ENCODE assay signal across 1 cellular context in the genomic region with DNA sequence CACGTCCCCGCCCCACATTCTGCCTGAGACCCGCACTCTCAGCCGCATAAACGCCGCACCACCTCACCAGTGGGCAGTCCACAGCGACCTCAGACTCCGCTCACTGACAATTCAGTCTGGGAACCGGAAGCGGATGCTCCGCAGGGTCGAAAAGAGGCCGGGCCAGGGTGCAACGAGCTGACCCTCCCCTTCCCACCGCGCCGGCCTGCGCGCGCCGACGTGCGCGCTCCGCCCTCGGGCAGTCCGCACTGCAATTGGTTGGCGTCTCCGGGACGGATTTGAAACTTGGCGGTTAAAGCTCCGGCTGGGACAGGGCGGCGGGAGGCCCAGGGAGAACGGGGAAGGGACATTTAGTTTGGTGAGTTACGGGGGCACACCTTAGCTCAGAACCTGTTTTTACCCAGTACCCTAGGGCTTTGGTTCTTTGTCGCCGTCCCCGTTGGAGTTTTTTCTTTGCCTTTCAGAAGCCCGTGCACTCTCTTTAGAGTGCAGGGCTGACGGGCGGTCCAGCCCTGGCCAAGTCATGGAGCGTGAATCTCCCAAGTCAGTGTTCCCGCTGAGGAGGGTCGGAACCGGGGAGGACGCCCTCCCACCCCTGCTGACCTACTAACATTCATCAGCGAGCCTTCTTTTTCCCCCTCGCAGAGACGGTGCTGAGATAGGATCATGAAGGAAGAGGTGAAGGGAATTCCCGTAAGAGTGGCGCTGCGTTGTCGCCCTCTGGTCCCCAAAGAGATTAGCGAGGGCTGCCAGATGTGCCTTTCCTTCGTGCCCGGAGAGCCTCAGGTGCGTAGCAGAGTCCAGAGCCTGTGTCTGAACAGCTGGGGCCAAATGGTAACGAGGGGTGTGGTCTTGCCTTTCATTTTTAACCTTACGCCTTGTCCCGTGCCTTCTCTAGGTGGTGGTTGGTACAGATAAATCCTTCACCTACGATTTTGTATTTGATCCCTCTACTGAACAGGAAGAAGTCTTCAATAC.
A peak's percentile ranks its signal among the peaks of the same experiment; 100 is the strongest.
TF ChIP-seq lines count a peak whose summit lies in the region.

A gene with protein sequence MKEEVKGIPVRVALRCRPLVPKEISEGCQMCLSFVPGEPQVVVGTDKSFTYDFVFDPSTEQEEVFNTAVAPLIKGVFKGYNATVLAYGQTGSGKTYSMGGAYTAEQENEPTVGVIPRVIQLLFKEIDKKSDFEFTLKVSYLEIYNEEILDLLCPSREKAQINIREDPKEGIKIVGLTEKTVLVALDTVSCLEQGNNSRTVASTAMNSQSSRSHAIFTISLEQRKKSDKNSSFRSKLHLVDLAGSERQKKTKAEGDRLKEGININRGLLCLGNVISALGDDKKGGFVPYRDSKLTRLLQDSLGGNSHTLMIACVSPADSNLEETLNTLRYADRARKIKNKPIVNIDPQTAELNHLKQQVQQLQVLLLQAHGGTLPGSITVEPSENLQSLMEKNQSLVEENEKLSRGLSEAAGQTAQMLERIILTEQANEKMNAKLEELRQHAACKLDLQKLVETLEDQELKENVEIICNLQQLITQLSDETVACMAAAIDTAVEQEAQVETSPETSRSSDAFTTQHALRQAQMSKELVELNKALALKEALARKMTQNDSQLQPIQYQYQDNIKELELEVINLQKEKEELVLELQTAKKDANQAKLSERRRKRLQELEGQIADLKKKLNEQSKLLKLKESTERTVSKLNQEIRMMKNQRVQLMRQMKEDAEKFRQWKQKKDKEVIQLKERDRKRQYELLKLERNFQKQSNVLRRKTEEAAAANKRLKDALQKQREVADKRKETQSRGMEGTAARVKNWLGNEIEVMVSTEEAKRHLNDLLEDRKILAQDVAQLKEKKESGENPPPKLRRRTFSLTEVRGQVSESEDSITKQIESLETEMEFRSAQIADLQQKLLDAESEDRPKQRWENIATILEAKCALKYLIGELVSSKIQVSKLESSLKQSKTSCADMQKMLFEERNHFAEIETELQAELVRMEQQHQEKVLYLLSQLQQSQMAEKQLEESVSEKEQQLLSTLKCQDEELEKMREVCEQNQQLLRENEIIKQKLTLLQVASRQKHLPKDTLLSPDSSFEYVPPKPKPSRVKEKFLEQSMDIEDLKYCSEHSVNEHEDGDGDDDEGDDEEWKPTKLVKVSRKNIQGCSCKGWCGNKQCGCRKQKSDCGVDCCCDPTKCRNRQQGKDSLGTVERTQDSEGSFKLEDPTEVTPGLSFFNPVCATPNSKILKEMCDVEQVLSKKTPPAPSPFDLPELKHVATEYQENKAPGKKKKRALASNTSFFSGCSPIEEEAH (plus strand): TSS at position 312 of the 978 bp plus-strand sequence. CDS start 355 bp downstream, at position 667.
A gene with protein sequence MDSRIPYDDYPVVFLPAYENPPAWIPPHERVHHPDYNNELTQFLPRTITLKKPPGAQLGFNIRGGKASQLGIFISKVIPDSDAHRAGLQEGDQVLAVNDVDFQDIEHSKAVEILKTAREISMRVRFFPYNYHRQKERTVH (minus strand): TSS at position 135 of the 978 bp plus-strand sequence. CDS start 586 bp downstream, outside the sequence.

TF ChIP-seq in HepG2, 621 proteins besides CTCF, POLR2A, EP300 and RAD21 (continued from another document and continues in another):
- TF ChIP-seq, protein P1, sequence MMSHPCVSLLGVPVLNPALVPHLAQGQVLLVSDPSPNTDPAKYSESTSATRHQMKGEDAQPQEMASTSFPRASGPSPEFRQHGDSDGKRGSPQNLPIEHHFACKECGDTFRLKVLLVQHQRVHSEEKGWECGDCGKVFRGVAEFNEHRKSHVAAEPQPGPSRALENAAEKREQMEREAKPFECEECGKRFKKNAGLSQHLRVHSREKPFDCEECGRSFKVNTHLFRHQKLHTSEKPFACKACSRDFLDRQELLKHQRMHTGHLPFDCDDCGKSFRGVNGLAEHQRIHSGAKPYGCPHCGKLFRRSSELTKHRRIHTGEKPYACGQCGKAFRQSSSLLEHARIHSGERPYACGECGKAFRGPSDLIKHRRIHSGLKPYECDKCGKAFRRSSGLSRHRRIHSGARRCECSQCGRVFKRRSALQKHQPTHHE (CRISPR knock-in tag; IDR thresholded peaks at IDR 0.05; ENCODE audit: borderline replicate concordance), result no peak
- TF ChIP-seq AHR (CRISPR knock-in tag; IDR thresholded peaks at IDR 0.05) (no peak), MXD4 (CRISPR knock-in tag; IDR thresholded peaks at IDR 0.05) (0 out of 2 replicates have a peak, but pooled peaks have one; percentile 32), RFXANK (CRISPR knock-in tag; IDR thresholded peaks at IDR 0.05) (no peak), SMYD3 (CRISPR knock-in tag; IDR thresholded peaks at IDR 0.05) (no peak), MIXL1 (CRISPR knock-in tag; IDR thresholded peaks at IDR 0.05) (no peak), NFE2L2 (IDR thresholded peaks at IDR 0.05; ENCODE audit: low read length) (no peak), ETV5 (CRISPR knock-in tag; IDR thresholded peaks at IDR 0.05; ENCODE audit: borderline replicate concordance) (0 out of 2 replicates have a peak, but pooled peaks have one; percentile 41), MED13 (CRISPR knock-in tag; IDR thresholded peaks at IDR 0.05) (no peak), RBM22 (optimal IDR thresholded peaks at IDR 0.05; ENCODE audit: low read length) (no peak), ZNF263 (CRISPR knock-in tag; IDR thresholded peaks at IDR 0.05) (no peak), SKI (IDR thresholded peaks at IDR 0.05; ENCODE audit: partially characterized antibody) (no peak), ZNF775 (CRISPR knock-in tag; IDR thresholded peaks at IDR 0.05; ENCODE audit: borderline replicate concordance) (no peak), GTF3A (CRISPR knock-in tag; conservative IDR thresholded peaks at IDR 0.05) (no peak), ZNF776 (CRISPR knock-in tag; IDR thresholded peaks at IDR 0.05) (no peak), MBNL3 (CRISPR knock-in tag; conservative IDR thresholded peaks at IDR 0.05) (no peak), ZNF24 (IDR thresholded peaks at IDR 0.05) (no peak), HDAC1 (CRISPR knock-in tag; IDR thresholded peaks at IDR 0.05) (peak; percentile 88), ZNF569 (CRISPR knock-in tag; IDR thresholded peaks at IDR 0.05; ENCODE audit: borderline replicate concordance) (no peak), HNRNPLL (IDR thresholded peaks at IDR 0.05; ENCODE audit: low read depth, low read length, poor library complexity, severe bottlenecking) (no peak), ZNF430 (CRISPR knock-in tag; IDR thresholded peaks at IDR 0.05) (no peak), NCOA5 (CRISPR knock-in tag; IDR thresholded peaks at IDR 0.05) (no peak), NFYC (CRISPR knock-in tag; IDR thresholded peaks at IDR 0.05) (peak; percentile 82), BRD4 (CRISPR knock-in tag; IDR thresholded peaks at IDR 0.05) (no peak), PRMT3 (CRISPR knock-in tag; IDR thresholded peaks at IDR 0.05; ENCODE audit: borderline replicate concordance, low read depth) (no peak), NRL (CRISPR knock-in tag; IDR thresholded peaks at IDR 0.05; ENCODE audit: borderline replicate concordance) (no peak), ZC3H4 (CRISPR knock-in tag; IDR thresholded peaks at IDR 0.05; ENCODE audit: borderline replicate concordance) (no peak), ZNF138 (CRISPR knock-in tag; IDR thresholded peaks at IDR 0.05; ENCODE audit: low read depth) (no peak), IKZF4 (CRISPR knock-in tag; IDR thresholded peaks at IDR 0.05; ENCODE audit: borderline replicate concordance, low read depth, not compliant biosample characterization) (no peak), SATB2 (CRISPR knock-in tag; IDR thresholded peaks at IDR 0.05) (no peak)
- TF ChIP-seq, protein P2, sequence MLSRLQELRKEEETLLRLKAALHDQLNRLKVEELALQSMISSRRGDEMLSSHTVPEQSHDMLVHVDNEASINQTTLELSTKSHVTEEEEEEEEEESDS (CRISPR knock-in tag; IDR thresholded peaks at IDR 0.05; ENCODE audit: borderline replicate concordance), result no peak
- TF ChIP-seq, protein P3, sequence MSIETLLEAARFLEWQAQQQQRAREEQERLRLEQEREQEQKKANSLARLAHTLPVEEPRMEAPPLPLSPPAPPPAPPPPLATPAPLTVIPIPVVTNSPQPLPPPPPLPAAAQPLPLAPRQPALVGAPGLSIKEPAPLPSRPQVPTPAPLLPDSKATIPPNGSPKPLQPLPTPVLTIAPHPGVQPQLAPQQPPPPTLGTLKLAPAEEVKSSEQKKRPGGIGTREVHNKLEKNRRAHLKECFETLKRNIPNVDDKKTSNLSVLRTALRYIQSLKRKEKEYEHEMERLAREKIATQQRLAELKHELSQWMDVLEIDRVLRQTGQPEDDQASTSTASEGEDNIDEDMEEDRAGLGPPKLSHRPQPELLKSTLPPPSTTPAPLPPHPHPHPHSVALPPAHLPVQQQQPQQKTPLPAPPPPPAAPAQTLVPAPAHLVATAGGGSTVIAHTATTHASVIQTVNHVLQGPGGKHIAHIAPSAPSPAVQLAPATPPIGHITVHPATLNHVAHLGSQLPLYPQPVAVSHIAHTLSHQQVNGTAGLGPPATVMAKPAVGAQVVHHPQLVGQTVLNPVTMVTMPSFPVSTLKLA (IDR thresholded peaks at IDR 0.05), result no peak; the same call in 1 of the 2 replicates
- TF ChIP-seq, protein P4, sequence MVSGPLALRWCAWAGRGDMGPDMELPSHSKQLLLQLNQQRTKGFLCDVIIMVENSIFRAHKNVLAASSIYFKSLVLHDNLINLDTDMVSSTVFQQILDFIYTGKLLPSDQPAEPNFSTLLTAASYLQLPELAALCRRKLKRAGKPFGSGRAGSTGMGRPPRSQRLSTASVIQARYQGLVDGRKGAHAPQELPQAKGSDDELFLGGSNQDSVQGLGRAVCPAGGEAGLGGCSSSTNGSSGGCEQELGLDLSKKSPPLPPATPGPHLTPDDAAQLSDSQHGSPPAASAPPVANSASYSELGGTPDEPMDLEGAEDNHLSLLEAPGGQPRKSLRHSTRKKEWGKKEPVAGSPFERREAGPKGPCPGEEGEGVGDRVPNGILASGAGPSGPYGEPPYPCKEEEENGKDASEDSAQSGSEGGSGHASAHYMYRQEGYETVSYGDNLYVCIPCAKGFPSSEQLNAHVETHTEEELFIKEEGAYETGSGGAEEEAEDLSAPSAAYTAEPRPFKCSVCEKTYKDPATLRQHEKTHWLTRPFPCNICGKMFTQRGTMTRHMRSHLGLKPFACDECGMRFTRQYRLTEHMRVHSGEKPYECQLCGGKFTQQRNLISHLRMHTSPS (CRISPR knock-in tag; IDR thresholded peaks at IDR 0.05; ENCODE audit: low read depth), result no peak
- TF ChIP-seq, protein P5, sequence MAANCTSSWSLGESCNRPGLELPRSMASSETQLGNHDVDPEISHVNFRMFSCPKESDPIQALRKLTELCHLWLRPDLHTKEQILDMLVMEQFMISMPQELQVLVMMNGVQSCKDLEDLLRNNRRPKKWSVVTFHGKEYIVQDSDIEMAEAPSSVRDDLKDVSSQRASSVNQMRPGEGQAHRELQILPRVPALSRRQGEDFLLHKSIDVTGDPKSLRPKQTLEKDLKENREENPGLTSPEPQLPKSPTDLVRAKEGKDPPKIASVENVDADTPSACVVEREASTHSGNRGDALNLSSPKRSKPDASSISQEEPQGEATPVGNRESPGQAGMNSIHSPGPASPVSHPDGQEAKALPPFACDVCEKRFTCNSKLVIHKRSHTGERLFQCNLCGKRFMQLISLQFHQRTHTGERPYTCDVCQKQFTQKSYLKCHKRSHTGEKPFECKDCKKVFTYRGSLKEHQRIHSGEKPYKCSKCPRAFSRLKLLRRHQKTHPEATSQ (CRISPR knock-in tag; IDR thresholded peaks at IDR 0.05; ENCODE audit: borderline replicate concordance), result no peak
- TF ChIP-seq, protein P6, sequence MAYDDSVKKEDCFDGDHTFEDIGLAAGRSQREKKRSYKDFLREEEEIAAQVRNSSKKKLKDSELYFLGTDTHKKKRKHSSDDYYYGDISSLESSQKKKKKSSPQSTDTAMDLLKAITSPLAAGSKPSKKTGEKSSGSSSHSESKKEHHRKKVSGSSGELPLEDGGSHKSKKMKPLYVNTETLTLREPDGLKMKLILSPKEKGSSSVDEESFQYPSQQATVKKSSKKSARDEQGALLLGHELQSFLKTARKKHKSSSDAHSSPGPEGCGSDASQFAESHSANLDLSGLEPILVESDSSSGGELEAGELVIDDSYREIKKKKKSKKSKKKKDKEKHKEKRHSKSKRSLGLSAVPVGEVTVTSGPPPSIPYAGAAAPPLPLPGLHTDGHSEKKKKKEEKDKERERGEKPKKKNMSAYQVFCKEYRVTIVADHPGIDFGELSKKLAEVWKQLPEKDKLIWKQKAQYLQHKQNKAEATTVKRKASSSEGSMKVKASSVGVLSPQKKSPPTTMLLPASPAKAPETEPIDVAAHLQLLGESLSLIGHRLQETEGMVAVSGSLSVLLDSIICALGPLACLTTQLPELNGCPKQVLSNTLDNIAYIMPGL (CRISPR knock-in tag; IDR thresholded peaks at IDR 0.05; ENCODE audit: borderline replicate concordance in 1 of 2, low read depth in 1 of 2), result 0 out of 4 replicates have a peak, but pooled peaks of 1 of the 2 experiments have one; percentile 12
- TF ChIP-seq, protein P7, sequence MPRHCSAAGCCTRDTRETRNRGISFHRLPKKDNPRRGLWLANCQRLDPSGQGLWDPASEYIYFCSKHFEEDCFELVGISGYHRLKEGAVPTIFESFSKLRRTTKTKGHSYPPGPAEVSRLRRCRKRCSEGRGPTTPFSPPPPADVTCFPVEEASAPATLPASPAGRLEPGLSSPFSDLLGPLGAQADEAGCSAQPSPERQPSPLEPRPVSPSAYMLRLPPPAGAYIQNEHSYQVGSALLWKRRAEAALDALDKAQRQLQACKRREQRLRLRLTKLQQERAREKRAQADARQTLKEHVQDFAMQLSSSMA (CRISPR knock-in tag; IDR thresholded peaks at IDR 0.05), result no peak
- TF ChIP-seq, protein P8, sequence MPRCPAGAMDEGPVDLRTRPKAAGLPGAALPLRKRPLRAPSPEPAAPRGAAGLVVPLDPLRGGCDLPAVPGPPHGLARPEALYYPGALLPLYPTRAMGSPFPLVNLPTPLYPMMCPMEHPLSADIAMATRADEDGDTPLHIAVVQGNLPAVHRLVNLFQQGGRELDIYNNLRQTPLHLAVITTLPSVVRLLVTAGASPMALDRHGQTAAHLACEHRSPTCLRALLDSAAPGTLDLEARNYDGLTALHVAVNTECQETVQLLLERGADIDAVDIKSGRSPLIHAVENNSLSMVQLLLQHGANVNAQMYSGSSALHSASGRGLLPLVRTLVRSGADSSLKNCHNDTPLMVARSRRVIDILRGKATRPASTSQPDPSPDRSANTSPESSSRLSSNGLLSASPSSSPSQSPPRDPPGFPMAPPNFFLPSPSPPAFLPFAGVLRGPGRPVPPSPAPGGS (CRISPR knock-in tag; IDR thresholded peaks at IDR 0.05), result no peak
- TF ChIP-seq, protein P9, sequence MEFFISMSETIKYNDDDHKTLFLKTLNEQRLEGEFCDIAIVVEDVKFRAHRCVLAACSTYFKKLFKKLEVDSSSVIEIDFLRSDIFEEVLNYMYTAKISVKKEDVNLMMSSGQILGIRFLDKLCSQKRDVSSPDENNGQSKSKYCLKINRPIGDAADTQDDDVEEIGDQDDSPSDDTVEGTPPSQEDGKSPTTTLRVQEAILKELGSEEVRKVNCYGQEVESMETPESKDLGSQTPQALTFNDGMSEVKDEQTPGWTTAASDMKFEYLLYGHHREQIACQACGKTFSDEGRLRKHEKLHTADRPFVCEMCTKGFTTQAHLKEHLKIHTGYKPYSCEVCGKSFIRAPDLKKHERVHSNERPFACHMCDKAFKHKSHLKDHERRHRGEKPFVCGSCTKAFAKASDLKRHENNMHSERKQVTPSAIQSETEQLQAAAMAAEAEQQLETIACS (CRISPR knock-in tag; IDR thresholded peaks at IDR 0.05), result peak; percentile 59
